4 cellular contexts compared by ENCODE assay signal in the genomic region with DNA sequence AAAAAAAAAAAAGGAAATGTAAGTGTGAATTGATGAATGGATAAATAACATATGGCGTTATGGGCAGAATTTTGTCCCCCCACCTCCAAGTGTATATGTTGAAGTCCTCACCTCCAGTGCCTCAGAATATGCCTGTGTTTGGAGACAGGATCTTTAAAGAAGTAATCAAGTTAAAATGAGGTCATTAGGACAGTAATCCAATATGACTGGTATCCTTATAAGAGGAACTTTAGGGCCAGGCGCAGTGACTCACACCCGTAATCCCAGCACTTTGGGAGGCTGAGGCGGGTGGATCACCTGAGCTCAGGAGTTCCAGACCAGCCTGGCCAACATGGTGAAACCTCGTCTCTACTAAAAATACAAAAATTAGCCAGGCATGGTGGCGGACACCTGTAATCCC. TPM values are rescaled to one million over a fixed set of nuclear protein-coding genes. Genes with fewer than 3 reads are reported as not detected.
"Had no signal": no experiment of that assay in that cellular context is flagged by ENCODE, and none has a peak within 500 bp of the region (broad histone marks: within the 10 kb centered on the region; RNA-seq: fewer than 3 reads in every experiment).

No MANE protein-coding gene starts in this region.

RNA-seq across cellular contexts. Expression of gene TMEM45B, which starts 17.6 kb away (rescaled TPM):
- total RNA-seq: GM23248, H4, HFFc6, HT1080 had no signal
